In the genomic region with DNA sequence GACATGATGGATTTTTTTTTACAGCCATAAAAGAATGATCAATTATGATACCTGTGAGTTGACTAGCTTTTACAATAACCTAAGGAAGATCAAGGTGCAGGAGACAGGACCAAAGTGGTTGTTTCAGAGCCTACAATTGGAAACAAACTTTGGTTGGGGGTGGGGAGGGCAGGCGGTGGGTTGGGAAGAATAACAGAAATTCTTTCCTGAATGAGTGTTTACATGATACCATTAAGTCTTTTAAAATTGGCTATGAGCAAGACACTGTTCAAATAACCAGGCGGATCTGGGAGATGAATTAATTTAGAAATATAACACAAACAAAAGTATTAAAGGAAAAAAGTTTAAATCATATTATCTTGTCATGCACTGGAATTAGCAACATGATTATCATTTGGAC, we compare ENCODE assay signal across 16 cellular contexts.
"Had no signal": no experiment of that assay in that cellular context is flagged by ENCODE, and none has a peak within 500 bp of the region (broad histone marks: within the 10 kb centered on the region; RNA-seq: fewer than 3 reads in every experiment).

No MANE protein-coding gene starts in this region.

- H3K9me3 ChIP-seq: mucosa of descending colon, suprapubic skin had no signal

- ATAC-seq: mucosa of descending colon; natural killer cell; right cardiac atrium; stimulated activated naive CD8-positive, alpha-beta T cell treated with anti-CD3 and anti-CD28 coated beads, Interleukin-15, Interleukin-2, amounts not matched to agents 100 U/mL and 50 U/mL, for 24 hours had no signal

- H3K27me3 ChIP-seq: suprapubic skin had no signal

- H3K27ac ChIP-seq: suprapubic skin had no signal

- DNase-seq: activated CD4-positive, alpha-beta memory T cell treated with anti-CD3 and anti-CD28 coated beads, Interleukin-2, amount 10 ng/mL, durations not matched to agents 7 days and 5 days; activated CD4-positive, alpha-beta T cell treated with anti-CD3 and anti-CD28 coated beads for 1 hour; aorta; caudate nucleus; cortex of kidney; effector CD8-positive, alpha-beta T cell; hippocampal formation; kidney glomerular epithelial cell; mucosa of descending colon; natural killer cell; right cardiac atrium; stimulated activated CD4-positive, alpha-beta T cell treated with anti-CD3 and anti-CD28 coated beads, Interleukin-4, amount 100 ng/mL, for 1 hour; stimulated activated CD8-positive, alpha-beta memory T cell treated with anti-CD3 and anti-CD28 coated beads, Interleukin-4, amount 100 ng/mL, for 48 hours; stimulated activated naive CD8-positive, alpha-beta T cell treated with anti-CD3 and anti-CD28 coated beads, Interleukin-15, Interleukin-2, amounts not matched to agents 100 U/mL and 50 U/mL, for 24 hours had no signal

- H3K4me3 ChIP-seq: lung, mucosa of descending colon, suprapubic skin had no signal
